15 cellular contexts compared by ENCODE assay signal in genomic region chr17:17110520-17110919, GRCh38.
A peak's percentile ranks its signal among the peaks of the same experiment; 100 is the strongest.
DNase-seq lines count a peak whose midpoint lies in the region; ATAC-seq and TF ChIP-seq lines count a peak whose summit lies in the region.
"Had no signal": no experiment of that assay in that cellular context is flagged by ENCODE, and none has a peak within 500 bp of the region (broad histone marks: within the 10 kb centered on the region; RNA-seq: fewer than 3 reads in every experiment).

No MANE protein-coding gene starts in this region.

- H3K4me3 ChIP-seq in DND-41 (ENCODE audit: low read depth in 1 of 2, low read length in 2 of 2): no peak overlapping the region
- no peak overlapping the region for H3K4me3 ChIP-seq in left lung
- H3K4me3 ChIP-seq in thyroid gland (replicated peaks in 1 of 3): no peak overlapping the region
- no peak overlapping the region for H3K4me3 ChIP-seq in Karpas-422 (ENCODE audit: low read length)
- H3K4me3 ChIP-seq: ascending aorta, coronary artery had no signal

- H3K4me3 Mint-ChIP-seq in activated CD4-positive, alpha-beta memory T cell treated with anti-CD3 and anti-CD28 coated beads, Interleukin-2, amount 10 ng/mL, durations not matched to agents 7 days and 5 days: no peak overlapping the region

- no peak overlapping the region for H3K9ac ChIP-seq in DND-41 (ENCODE audit: low read depth, low read length)
- H3K9ac ChIP-seq in Karpas-422 (ENCODE audit: low read length): no peak overlapping the region

- TF ChIP-seq CTCF in DND-41 (IDR thresholded peaks at IDR 0.05; ENCODE audit: borderline replicate concordance, extremely low read depth, low read length, poor library complexity, severe bottlenecking) (no peak), left lung (IDR thresholded peaks at IDR 0.05) (no peak), thyroid gland (IDR thresholded peaks at IDR 0.05) (no peak)

- CTCF ChIA-PET in activated CD4-positive, alpha-beta memory T cell treated with anti-CD3 and anti-CD28 coated beads, Interleukin-2, amount 10 ng/mL, durations not matched to agents 7 days and 5 days (lab: Charles Lee): interaction anchor here (0.8 to 1.2 kb wide), 2 partner anchors 11 to 194 kb away, joined by 3 read pairs; no protein-coding TSS in a partner anchor

- H3K27me3 ChIP-seq in DND-41 (ENCODE audit: insufficient read depth, low read length, poor library complexity): no peaks in the 10 kb centered on the region
- H3K27me3 ChIP-seq in left lung: no peaks in the 10 kb centered on the region
- no peaks in the 10 kb centered on the region for H3K27me3 ChIP-seq in thyroid gland
- H3K27me3 ChIP-seq in Karpas-422 (ENCODE audit: low read length): no peaks in the 10 kb centered on the region
- H3K27me3 ChIP-seq: ascending aorta, BE2C had no signal

- TF ChIP-seq POLR2A in thyroid gland (IDR thresholded peaks at IDR 0.05): no peak

- 54 to 70% methylated on average over 5 of the region's 5 CpGs for WGBS in thyroid gland, 2 donors

- peaks cover 55% of the 10 kb centered on the region for H3K4me1 Mint-ChIP-seq in activated CD4-positive, alpha-beta memory T cell treated with anti-CD3 and anti-CD28 coated beads, Interleukin-2, amount 10 ng/mL, durations not matched to agents 7 days and 5 days

- H3K79me2 ChIP-seq in DND-41 (ENCODE audit: insufficient read depth, low read length) (peaks cover 96% of the 10 kb centered on the region), Karpas-422 (ENCODE audit: low read length) (no peaks in the 10 kb centered on the region)

- H2AFZ ChIP-seq in DND-41 (ENCODE audit: low read depth, low read length): no peak overlapping the region
- H2AFZ ChIP-seq in Karpas-422 (ENCODE audit: low read length): no peak overlapping the region

- ATAC-seq in DND-41 (ENCODE audit: insufficient read depth, low read depth) (no peak), left lung (no peak)

- H3K4me2 ChIP-seq in DND-41 (ENCODE audit: insufficient read depth, low read length) (no peak overlapping the region), Karpas-422 (ENCODE audit: low read depth, low read length, poor library complexity, severe bottlenecking) (no peak overlapping the region)

- DNase-seq in DND-41: no peak
- no peak for DNase-seq in activated CD4-positive, alpha-beta memory T cell treated with anti-CD3 and anti-CD28 coated beads, Interleukin-2, amount 10 ng/mL, durations not matched to agents 7 days and 5 days
- DNase-seq in left lung: no peak
- DNase-seq in thyroid gland: no peak
- DNase-seq in stimulated activated CD4-positive, alpha-beta T cell treated with anti-CD3 and anti-CD28 coated beads, Interleukin-12 subunit alpha, Interleukin-12 subunit beta, amount 100 ng/mL, for 4 hours: no peak
- DNase-seq in Karpas-422: no peak
- no peak for DNase-seq in activated CD4-positive, CD25-positive, alpha-beta regulatory T cell treated with anti-CD3 and anti-CD28 coated beads, Interleukin-2, amount 50 U/mL, for 72 hours
- DNase-seq: BE2C; DMS79 treated with DMSO at 0.1 percent for 48 hours; KBM-7; NCI-H1048; NCI-H748 treated with DMSO at 0.1 percent for 48 hours; stimulated activated CD4-positive, alpha-beta T cell treated with anti-CD3 and anti-CD28 coated beads, Interleukin-1b, Interleukin-23, amount 100 ng/mL, for 48 hours had no signal

- H3K27ac Mint-ChIP-seq in activated CD4-positive, alpha-beta memory T cell treated with anti-CD3 and anti-CD28 coated beads, Interleukin-2, amount 10 ng/mL, durations not matched to agents 7 days and 5 days: peak overlapping the region; percentile 55

- no peaks in the 10 kb centered on the region for H3K9me2 ChIP-seq in Karpas-422 (replicated peaks; ENCODE audit: insufficient read depth, low read length)

- no peaks in the 10 kb centered on the region for H3K9me3 Mint-ChIP-seq in activated CD4-positive, alpha-beta memory T cell treated with anti-CD3 and anti-CD28 coated beads, Interleukin-2, amount 10 ng/mL, durations not matched to agents 7 days and 5 days

- H3K27ac ChIP-seq in DND-41 (ENCODE audit: low read length) (0 out of 2 replicates have a peak overlapping the region, but pooled peaks have one; percentile 6), left lung (peak overlapping the region; percentile 46 to 56), thyroid gland (peak overlapping the region in 2 of 3 donors; percentile 18 to 19), Karpas-422 (ENCODE audit: low read length) (no peak overlapping the region)

- H3K36me3 Mint-ChIP-seq in activated CD4-positive, alpha-beta memory T cell treated with anti-CD3 and anti-CD28 coated beads, Interleukin-2, amount 10 ng/mL, durations not matched to agents 7 days and 5 days (ENCODE audit: low read depth): no peaks in the 10 kb centered on the region

- intact Hi-C loops in left lung (cut with DNase I): no loop called here
- intact Hi-C loops in thyroid gland (cut with DNase I): no loop called here

- POLR2A ChIA-PET in activated CD4-positive, alpha-beta memory T cell treated with anti-CD3 and anti-CD28 coated beads, Interleukin-2, amount 10 ng/mL, durations not matched to agents 7 days and 5 days (lab: Charles Lee): interaction anchor here (0.7 to 1.8 kb wide), 6 partner anchors 9 to 69 kb away, joined by 3 to 6 read pairs (median 5); partner anchors contain the start of gene MPRIP

- no peaks in the 10 kb centered on the region for H3K9me3 ChIP-seq in DND-41 (ENCODE audit: insufficient read depth, low read length, severe bottlenecking)
- no peaks in the 10 kb centered on the region for H3K9me3 ChIP-seq in left lung
- H3K9me3 ChIP-seq in thyroid gland: no peaks in the 10 kb centered on the region
- H3K9me3 ChIP-seq in Karpas-422 (ENCODE audit: low read length): no peaks in the 10 kb centered on the region
- H3K9me3 ChIP-seq: ascending aorta, BE2C had no signal

- H3K27me3 Mint-ChIP-seq in activated CD4-positive, alpha-beta memory T cell treated with anti-CD3 and anti-CD28 coated beads, Interleukin-2, amount 10 ng/mL, durations not matched to agents 7 days and 5 days: no peaks in the 10 kb centered on the region

- peaks cover 22% of the 10 kb centered on the region; the same call in 1 of the 2 replicates for H3K36me3 ChIP-seq in DND-41 (ENCODE audit: insufficient read depth, low read length)
- H3K36me3 ChIP-seq in left lung: no peaks in the 10 kb centered on the region
- H3K36me3 ChIP-seq in thyroid gland: no peaks in the 10 kb centered on the region
- H3K36me3 ChIP-seq in Karpas-422 (ENCODE audit: insufficient read depth, low read length): no peaks in the 10 kb centered on the region
- H3K36me3 ChIP-seq: ascending aorta, BE2C had no signal

- H3K4me1 ChIP-seq in DND-41 (ENCODE audit: insufficient read depth, low read length) (no peaks in the 10 kb centered on the region), left lung (peaks cover 46 to 73% of the 10 kb centered on the region in 2 donors), thyroid gland (peaks cover 52 to 85% of the 10 kb centered on the region in 2 donors), Karpas-422 (ENCODE audit: low read length) (no peaks in the 10 kb centered on the region)
- H3K4me1 ChIP-seq: BE2C had no signal

- H4K20me1 ChIP-seq in DND-41 (ENCODE audit: insufficient read depth, low read length) (peaks cover 84% of the 10 kb centered on the region), Karpas-422 (ENCODE audit: insufficient read depth, low read depth, low read length) (peaks cover 61% of the 10 kb centered on the region)
